In the genomic region with DNA sequence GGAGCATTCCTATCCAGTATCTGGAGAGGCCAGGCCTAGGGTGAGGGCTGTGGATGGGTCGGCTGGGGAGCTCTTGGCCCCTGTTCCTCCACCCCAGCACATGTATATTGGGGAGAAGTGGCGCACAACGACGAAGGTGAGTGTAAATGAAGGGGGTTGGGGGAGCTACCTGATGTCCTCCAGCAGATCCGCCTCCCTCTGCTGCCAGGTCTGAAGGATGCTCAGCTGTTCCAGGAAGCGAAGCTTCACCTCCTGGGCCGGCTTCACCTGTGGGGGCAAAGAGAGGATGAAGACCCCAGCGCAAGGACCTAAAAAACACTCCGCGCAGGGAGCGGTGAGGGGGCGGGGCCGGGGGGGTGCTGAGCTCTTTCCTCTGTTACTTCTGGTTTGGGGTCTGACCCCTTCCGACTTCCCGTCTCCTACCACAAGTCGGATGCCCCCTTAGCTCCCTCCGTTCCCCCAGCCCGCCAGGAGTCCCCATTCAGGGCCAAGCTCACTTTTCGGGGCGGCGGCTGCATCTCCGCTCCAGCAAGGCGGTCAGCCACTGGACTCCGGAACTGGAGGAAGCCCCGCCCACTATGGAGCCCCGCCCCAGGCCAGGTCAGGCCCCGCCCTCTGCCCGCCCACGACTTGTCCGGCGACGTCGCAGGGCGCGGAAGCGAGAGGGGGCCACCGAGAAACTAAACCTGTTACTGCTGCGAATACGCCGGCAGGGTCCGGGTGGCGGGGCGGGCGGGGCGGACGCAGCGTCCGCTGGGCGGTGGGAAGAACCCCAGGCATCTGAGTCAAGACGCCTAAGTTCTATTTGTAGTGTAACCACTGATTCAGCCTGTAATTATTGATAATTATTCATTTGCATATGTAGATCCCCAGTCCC, we compare ENCODE assay signal across 1 cellular context.
TF ChIP-seq lines count a peak whose summit lies in the region.

A gene (minus strand): TSS at position 568 of the 877 bp plus-strand sequence. CDS start 50 bp downstream, at position 518.

TF ChIP-seq in HepG2, 621 proteins besides CTCF, POLR2A, EP300 and RAD21 (continued from another document and continues in another):
- TF ChIP-seq, protein P1, sequence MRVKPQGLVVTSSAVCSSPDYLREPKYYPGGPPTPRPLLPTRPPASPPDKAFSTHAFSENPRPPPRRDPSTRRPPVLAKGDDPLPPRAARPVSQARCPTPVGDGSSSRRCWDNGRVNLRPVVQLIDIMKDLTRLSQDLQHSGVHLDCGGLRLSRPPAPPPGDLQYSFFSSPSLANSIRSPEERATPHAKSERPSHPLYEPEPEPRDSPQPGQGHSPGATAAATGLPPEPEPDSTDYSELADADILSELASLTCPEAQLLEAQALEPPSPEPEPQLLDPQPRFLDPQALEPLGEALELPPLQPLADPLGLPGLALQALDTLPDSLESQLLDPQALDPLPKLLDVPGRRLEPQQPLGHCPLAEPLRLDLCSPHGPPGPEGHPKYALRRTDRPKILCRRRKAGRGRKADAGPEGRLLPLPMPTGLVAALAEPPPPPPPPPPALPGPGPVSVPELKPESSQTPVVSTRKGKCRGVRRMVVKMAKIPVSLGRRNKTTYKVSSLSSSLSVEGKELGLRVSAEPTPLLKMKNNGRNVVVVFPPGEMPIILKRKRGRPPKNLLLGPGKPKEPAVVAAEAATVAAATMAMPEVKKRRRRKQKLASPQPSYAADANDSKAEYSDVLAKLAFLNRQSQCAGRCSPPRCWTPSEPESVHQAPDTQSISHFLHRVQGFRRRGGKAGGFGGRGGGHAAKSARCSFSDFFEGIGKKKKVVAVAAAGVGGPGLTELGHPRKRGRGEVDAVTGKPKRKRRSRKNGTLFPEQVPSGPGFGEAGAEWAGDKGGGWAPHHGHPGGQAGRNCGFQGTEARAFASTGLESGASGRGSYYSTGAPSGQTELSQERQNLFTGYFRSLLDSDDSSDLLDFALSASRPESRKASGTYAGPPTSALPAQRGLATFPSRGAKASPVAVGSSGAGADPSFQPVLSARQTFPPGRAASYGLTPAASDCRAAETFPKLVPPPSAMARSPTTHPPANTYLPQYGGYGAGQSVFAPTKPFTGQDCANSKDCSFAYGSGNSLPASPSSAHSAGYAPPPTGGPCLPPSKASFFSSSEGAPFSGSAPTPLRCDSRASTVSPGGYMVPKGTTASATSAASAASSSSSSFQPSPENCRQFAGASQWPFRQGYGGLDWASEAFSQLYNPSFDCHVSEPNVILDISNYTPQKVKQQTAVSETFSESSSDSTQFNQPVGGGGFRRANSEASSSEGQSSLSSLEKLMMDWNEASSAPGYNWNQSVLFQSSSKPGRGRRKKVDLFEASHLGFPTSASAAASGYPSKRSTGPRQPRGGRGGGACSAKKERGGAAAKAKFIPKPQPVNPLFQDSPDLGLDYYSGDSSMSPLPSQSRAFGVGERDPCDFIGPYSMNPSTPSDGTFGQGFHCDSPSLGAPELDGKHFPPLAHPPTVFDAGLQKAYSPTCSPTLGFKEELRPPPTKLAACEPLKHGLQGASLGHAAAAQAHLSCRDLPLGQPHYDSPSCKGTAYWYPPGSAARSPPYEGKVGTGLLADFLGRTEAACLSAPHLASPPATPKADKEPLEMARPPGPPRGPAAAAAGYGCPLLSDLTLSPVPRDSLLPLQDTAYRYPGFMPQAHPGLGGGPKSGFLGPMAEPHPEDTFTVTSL (CRISPR knock-in tag; IDR thresholded peaks at IDR 0.05; ENCODE audit: borderline replicate concordance) = no peak
- TF ChIP-seq, protein P2, sequence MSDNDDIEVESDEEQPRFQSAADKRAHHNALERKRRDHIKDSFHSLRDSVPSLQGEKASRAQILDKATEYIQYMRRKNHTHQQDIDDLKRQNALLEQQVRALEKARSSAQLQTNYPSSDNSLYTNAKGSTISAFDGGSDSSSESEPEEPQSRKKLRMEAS (IDR thresholded peaks at IDR 0.05) = no peak
- TF ChIP-seq ZSCAN31 (CRISPR knock-in tag; IDR thresholded peaks at IDR 0.05; ENCODE audit: low read depth) (0 out of 2 replicates have a peak, but pooled peaks have one; percentile 47), ZNF430 (CRISPR knock-in tag; IDR thresholded peaks at IDR 0.05) (no peak; the same call in 1 of the 2 replicates), SMAD9 (CRISPR knock-in tag; IDR thresholded peaks at IDR 0.05) (no peak), ARNT2 (CRISPR knock-in tag; IDR thresholded peaks at IDR 0.05; ENCODE audit: low read depth) (no peak), MLLT10 (CRISPR knock-in tag; IDR thresholded peaks at IDR 0.05) (no peak), ZNF788 (CRISPR knock-in tag; IDR thresholded peaks at IDR 0.05; ENCODE audit: borderline replicate concordance) (no peak), ZNF577 (CRISPR knock-in tag; IDR thresholded peaks at IDR 0.05; ENCODE audit: borderline replicate concordance, low read depth) (no peak), HNF4G (IDR thresholded peaks at IDR 0.05; ENCODE audit: borderline replicate concordance, low read depth, low read length) (no peak), HNF4G (CRISPR knock-in tag; IDR thresholded peaks at IDR 0.05; ENCODE audit: borderline replicate concordance, low read depth) (no peak), ZBTB20 (CRISPR knock-in tag; IDR thresholded peaks at IDR 0.05; ENCODE audit: borderline replicate concordance, low read depth) (no peak), ZIK1 (CRISPR knock-in tag; IDR thresholded peaks at IDR 0.05; ENCODE audit: borderline replicate concordance, low read depth) (no peak), BRCA1 (CRISPR knock-in tag; IDR thresholded peaks at IDR 0.05) (no peak), ISX (CRISPR knock-in tag; conservative IDR thresholded peaks at IDR 0.05) (no peak), ZFP62 (CRISPR knock-in tag; IDR thresholded peaks at IDR 0.05) (no peak), NFYB (CRISPR knock-in tag; IDR thresholded peaks at IDR 0.05) (no peak), ZNF607 (CRISPR knock-in tag; IDR thresholded peaks at IDR 0.05; ENCODE audit: borderline replicate concordance) (0 out of 2 replicates have a peak, but pooled peaks have one; percentile 37), IRF2 (CRISPR knock-in tag; IDR thresholded peaks at IDR 0.05) (0 out of 2 replicates have a peak, but pooled peaks have one; percentile 28), ZNF703 (CRISPR knock-in tag; IDR thresholded peaks at IDR 0.05; ENCODE audit: borderline replicate concordance) (no peak), ELF1 (CRISPR knock-in tag; IDR thresholded peaks at IDR 0.05) (peak; percentile 77), ZNF354B (CRISPR knock-in tag; IDR thresholded peaks at IDR 0.05) (no peak), ZNF180 (CRISPR knock-in tag; IDR thresholded peaks at IDR 0.05; ENCODE audit: borderline replicate concordance, low read depth) (no peak), ZNF891 (CRISPR knock-in tag; IDR thresholded peaks at IDR 0.05) (no peak), ZFP90 (CRISPR knock-in tag; IDR thresholded peaks at IDR 0.05; ENCODE audit: borderline replicate concordance) (no peak), CEBPB (IDR thresholded peaks at IDR 0.05; ENCODE audit: borderline replicate concordance, low read depth, low read length) (no peak), ZSCAN22 (CRISPR knock-in tag; IDR thresholded peaks at IDR 0.05) (no peak), ZNF781 (CRISPR knock-in tag; IDR thresholded peaks at IDR 0.05; ENCODE audit: borderline replicate concordance, not compliant biosample characterization) (no peak), SATB2 (CRISPR knock-in tag; IDR thresholded peaks at IDR 0.05) (no peak), SKI (IDR thresholded peaks at IDR 0.05; ENCODE audit: partially characterized antibody) (no peak)
- TF ChIP-seq, protein P3, sequence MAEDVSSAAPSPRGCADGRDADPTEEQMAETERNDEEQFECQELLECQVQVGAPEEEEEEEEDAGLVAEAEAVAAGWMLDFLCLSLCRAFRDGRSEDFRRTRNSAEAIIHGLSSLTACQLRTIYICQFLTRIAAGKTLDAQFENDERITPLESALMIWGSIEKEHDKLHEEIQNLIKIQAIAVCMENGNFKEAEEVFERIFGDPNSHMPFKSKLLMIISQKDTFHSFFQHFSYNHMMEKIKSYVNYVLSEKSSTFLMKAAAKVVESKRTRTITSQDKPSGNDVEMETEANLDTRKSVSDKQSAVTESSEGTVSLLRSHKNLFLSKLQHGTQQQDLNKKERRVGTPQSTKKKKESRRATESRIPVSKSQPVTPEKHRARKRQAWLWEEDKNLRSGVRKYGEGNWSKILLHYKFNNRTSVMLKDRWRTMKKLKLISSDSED (CRISPR knock-in tag; IDR thresholded peaks at IDR 0.05) = no peak
- TF ChIP-seq, protein P4, sequence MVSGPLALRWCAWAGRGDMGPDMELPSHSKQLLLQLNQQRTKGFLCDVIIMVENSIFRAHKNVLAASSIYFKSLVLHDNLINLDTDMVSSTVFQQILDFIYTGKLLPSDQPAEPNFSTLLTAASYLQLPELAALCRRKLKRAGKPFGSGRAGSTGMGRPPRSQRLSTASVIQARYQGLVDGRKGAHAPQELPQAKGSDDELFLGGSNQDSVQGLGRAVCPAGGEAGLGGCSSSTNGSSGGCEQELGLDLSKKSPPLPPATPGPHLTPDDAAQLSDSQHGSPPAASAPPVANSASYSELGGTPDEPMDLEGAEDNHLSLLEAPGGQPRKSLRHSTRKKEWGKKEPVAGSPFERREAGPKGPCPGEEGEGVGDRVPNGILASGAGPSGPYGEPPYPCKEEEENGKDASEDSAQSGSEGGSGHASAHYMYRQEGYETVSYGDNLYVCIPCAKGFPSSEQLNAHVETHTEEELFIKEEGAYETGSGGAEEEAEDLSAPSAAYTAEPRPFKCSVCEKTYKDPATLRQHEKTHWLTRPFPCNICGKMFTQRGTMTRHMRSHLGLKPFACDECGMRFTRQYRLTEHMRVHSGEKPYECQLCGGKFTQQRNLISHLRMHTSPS (CRISPR knock-in tag; IDR thresholded peaks at IDR 0.05; ENCODE audit: low read depth) = no peak
- TF ChIP-seq, protein P5, sequence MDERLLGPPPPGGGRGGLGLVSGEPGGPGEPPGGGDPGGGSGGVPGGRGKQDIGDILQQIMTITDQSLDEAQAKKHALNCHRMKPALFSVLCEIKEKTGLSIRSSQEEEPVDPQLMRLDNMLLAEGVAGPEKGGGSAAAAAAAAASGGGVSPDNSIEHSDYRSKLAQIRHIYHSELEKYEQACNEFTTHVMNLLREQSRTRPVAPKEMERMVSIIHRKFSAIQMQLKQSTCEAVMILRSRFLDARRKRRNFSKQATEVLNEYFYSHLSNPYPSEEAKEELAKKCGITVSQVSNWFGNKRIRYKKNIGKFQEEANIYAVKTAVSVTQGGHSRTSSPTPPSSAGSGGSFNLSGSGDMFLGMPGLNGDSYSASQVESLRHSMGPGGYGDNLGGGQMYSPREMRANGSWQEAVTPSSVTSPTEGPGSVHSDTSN (CRISPR knock-in tag; IDR thresholded peaks at IDR 0.05) = no peak
- TF ChIP-seq, protein P6, sequence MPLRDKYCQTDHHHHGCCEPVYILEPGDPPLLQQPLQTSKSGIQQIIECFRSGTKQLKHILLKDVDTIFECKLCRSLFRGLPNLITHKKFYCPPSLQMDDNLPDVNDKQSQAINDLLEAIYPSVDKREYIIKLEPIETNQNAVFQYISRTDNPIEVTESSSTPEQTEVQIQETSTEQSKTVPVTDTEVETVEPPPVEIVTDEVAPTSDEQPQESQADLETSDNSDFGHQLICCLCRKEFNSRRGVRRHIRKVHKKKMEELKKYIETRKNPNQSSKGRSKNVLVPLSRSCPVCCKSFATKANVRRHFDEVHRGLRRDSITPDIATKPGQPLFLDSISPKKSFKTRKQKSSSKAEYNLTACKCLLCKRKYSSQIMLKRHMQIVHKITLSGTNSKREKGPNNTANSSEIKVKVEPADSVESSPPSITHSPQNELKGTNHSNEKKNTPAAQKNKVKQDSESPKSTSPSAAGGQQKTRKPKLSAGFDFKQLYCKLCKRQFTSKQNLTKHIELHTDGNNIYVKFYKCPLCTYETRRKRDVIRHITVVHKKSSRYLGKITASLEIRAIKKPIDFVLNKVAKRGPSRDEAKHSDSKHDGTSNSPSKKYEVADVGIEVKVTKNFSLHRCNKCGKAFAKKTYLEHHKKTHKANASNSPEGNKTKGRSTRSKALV (CRISPR knock-in tag; IDR thresholded peaks at IDR 0.05) = no peak
- TF ChIP-seq, protein P7, sequence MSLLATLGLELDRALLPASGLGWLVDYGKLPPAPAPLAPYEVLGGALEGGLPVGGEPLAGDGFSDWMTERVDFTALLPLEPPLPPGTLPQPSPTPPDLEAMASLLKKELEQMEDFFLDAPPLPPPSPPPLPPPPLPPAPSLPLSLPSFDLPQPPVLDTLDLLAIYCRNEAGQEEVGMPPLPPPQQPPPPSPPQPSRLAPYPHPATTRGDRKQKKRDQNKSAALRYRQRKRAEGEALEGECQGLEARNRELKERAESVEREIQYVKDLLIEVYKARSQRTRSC (CRISPR knock-in tag; IDR thresholded peaks at IDR 0.05; ENCODE audit: low read depth) = no peak
- TF ChIP-seq, protein P8, sequence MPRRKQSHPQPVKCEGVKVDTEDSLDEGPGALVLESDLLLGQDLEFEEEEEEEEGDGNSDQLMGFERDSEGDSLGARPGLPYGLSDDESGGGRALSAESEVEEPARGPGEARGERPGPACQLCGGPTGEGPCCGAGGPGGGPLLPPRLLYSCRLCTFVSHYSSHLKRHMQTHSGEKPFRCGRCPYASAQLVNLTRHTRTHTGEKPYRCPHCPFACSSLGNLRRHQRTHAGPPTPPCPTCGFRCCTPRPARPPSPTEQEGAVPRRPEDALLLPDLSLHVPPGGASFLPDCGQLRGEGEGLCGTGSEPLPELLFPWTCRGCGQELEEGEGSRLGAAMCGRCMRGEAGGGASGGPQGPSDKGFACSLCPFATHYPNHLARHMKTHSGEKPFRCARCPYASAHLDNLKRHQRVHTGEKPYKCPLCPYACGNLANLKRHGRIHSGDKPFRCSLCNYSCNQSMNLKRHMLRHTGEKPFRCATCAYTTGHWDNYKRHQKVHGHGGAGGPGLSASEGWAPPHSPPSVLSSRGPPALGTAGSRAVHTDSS (CRISPR knock-in tag; conservative IDR thresholded peaks at IDR 0.05) = no peak
- TF ChIP-seq, protein P9, sequence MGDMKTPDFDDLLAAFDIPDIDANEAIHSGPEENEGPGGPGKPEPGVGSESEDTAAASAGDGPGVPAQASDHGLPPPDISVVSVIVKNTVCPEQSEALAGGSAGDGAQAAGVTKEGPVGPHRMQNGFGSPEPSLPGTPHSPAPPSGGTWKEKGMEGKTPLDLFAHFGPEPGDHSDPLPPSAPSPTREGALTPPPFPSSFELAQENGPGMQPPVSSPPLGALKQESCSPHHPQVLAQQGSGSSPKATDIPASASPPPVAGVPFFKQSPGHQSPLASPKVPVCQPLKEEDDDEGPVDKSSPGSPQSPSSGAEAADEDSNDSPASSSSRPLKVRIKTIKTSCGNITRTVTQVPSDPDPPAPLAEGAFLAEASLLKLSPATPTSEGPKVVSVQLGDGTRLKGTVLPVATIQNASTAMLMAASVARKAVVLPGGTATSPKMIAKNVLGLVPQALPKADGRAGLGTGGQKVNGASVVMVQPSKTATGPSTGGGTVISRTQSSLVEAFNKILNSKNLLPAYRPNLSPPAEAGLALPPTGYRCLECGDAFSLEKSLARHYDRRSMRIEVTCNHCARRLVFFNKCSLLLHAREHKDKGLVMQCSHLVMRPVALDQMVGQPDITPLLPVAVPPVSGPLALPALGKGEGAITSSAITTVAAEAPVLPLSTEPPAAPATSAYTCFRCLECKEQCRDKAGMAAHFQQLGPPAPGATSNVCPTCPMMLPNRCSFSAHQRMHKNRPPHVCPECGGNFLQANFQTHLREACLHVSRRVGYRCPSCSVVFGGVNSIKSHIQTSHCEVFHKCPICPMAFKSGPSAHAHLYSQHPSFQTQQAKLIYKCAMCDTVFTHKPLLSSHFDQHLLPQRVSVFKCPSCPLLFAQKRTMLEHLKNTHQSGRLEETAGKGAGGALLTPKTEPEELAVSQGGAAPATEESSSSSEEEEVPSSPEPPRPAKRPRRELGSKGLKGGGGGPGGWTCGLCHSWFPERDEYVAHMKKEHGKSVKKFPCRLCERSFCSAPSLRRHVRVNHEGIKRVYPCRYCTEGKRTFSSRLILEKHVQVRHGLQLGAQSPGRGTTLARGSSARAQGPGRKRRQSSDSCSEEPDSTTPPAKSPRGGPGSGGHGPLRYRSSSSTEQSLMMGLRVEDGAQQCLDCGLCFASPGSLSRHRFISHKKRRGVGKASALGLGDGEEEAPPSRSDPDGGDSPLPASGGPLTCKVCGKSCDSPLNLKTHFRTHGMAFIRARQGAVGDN (CRISPR knock-in tag; IDR thresholded peaks at IDR 0.05) = peak; percentile 61
